ENCODE assay signal across 8 cellular contexts in genomic region chr1:9689971-9690381, GRCh38. TPM values are rescaled to one million over a fixed set of nuclear protein-coding genes. Genes with fewer than 3 reads are reported as not detected.
DNase-seq lines count a peak whose midpoint lies in the region; ATAC-seq and TF ChIP-seq lines count a peak whose summit lies in the region.

No MANE protein-coding gene starts in this region.

- H3K79me2 ChIP-seq in PC-9 (ENCODE audit: low read depth) = no peaks in the 10 kb centered on the region

- H3K9me2 ChIP-seq in PC-9 (ENCODE audit: insufficient read depth) = no peaks in the 10 kb centered on the region

- ATAC-seq in HG02798 (IDR thresholded peaks at IDR 0.05; ENCODE audit: poor library complexity, unreplicated experiment) = no peak

- TSS peak; percentile 52 for BruUV-seq in PC-9 (replicated peaks; lab: Mats Ljungman, UMichigan)

- H3K9me3 ChIP-seq in PC-9 (ENCODE audit: insufficient read depth, low read depth) = no peaks in the 10 kb centered on the region
- no peaks in the 10 kb centered on the region for H3K9me3 ChIP-seq in endocrine pancreas (ENCODE audit: control insufficient read depth, low read length)
- no peaks in the 10 kb centered on the region for H3K9me3 ChIP-seq in muscle layer of duodenum (ENCODE audit: control insufficient read depth in 1 of 2, low read length in 2 of 2)

- H3K27me3 ChIP-seq in PC-9 (ENCODE audit: insufficient read depth, low read depth) (no peaks in the 10 kb centered on the region), endocrine pancreas (ENCODE audit: control insufficient read depth, insufficient read depth, low read length) (no peaks in the 10 kb centered on the region), muscle layer of duodenum (ENCODE audit: low read depth, low read length) (no peaks in the 10 kb centered on the region)

- H3K4me2 ChIP-seq in PC-9 = peak overlapping the region; percentile 84

- peak overlapping the region; percentile 50; the same call in 1 of the 2 replicates for H2AFZ ChIP-seq in PC-9

- H3F3A ChIP-seq in PC-9 (ENCODE audit: insufficient read depth, low read depth) = peaks cover 20% of the 10 kb centered on the region

- H3K4me3 ChIP-seq in PC-9 (peak overlapping the region; percentile 50; the same call in 1 of the 2 replicates), endocrine pancreas (ENCODE audit: control insufficient read depth, insufficient read depth, low read length) (peak overlapping the region; percentile 28), muscle layer of duodenum (ENCODE audit: low read depth in 1 of 2, low read length in 2 of 2) (peak overlapping the region; percentile 39 to 80)

- CTCF ChIA-PET in PC-9 (lab: Charles Lee) = no interaction called here

- H4K20me1 ChIP-seq in PC-9 (ENCODE audit: insufficient read depth) = no peaks in the 10 kb centered on the region

- no peak for TF ChIP-seq CTCF in PC-9 (conservative IDR thresholded peaks at IDR 0.05)

- peak overlapping the region; percentile 70 for H3K9ac ChIP-seq in endocrine pancreas (ENCODE audit: control insufficient read depth, insufficient read depth, low read length)

- POLR2A ChIA-PET in PC-9 (lab: Charles Lee; ENCODE audit: unreplicated experiment) = no interaction called here

- intact Hi-C loops in PC-9 (cut with micrococcal nuclease; ENCODE audit: unreplicated experiment) = no loop called here

- peaks cover 15% of the 10 kb centered on the region; the same call in 1 of the 2 replicates for H3K4me1 ChIP-seq in PC-9 (replicated peaks; ENCODE audit: insufficient read depth)
- no peaks in the 10 kb centered on the region for H3K4me1 ChIP-seq in endocrine pancreas (ENCODE audit: control insufficient read depth, insufficient read depth, low read length)
- H3K4me1 ChIP-seq in muscle layer of duodenum (ENCODE audit: control insufficient read depth in 1 of 2, insufficient read depth in 2 of 2, low read length in 2 of 2) = peaks cover 9 to 30% of the 10 kb centered on the region in 2 donors

- DNase-seq in EH (ENCODE audit: low read depth) (peak; percentile 55), PC-9 (peak in 1 of 2 experiments; percentile 32), NCI-H1105 (lab: John Stamatoyannopoulos, UW) (no peak), NCI-H446 (lab: John Stamatoyannopoulos, UW) (no peak), SKM-1 (lab: John Stamatoyannopoulos, UW; ENCODE audit: unreplicated experiment) (no peak)

- H3K27ac ChIP-seq in PC-9 = no peak overlapping the region
- H3K27ac ChIP-seq in muscle layer of duodenum (ENCODE audit: low read length) = no peak overlapping the region

- H3K36me3 ChIP-seq in PC-9 (ENCODE audit: low read depth) (no peaks in the 10 kb centered on the region), endocrine pancreas (ENCODE audit: control insufficient read depth, insufficient read depth, low read length) (no peaks in the 10 kb centered on the region), muscle layer of duodenum (ENCODE audit: control insufficient read depth in 1 of 2, insufficient read depth in 2 of 2, low read length in 2 of 2) (no peaks in the 10 kb centered on the region)

RNA-seq across cellular contexts. Expression of gene PIK3CD, which starts 38.4 kb away (rescaled TPM):
- total RNA-seq in PC-9 (2021) = 10.3 and 16.4 TPM in 2 replicates
